1 cellular context compared by ENCODE assay signal in genomic region chr22:37059876-37060449, GRCh38.
TF ChIP-seq lines count a peak whose summit lies in the region.

No MANE protein-coding gene starts in this region.

TF ChIP-seq in GM12878, 131 proteins besides CTCF, POLR2A, EP300 and RAD21:
- TF ChIP-seq NFIC (IDR thresholded peaks at IDR 0.05; ENCODE audit: low read depth, low read length) (no peak), CBX5 (IDR thresholded peaks at IDR 0.05; ENCODE audit: low read depth) (no peak), ATF3 (IDR thresholded peaks at IDR 0.05; ENCODE audit: borderline replicate concordance, extremely low read depth, low read depth, low read length) (no peak)
